Comparison of ENCODE assay signal across 13 cellular contexts in genomic region chr3:192422998-192423349, GRCh38.
DNase-seq lines count a peak whose midpoint lies in the region; ATAC-seq and TF ChIP-seq lines count a peak whose summit lies in the region.
"Had no signal": no experiment of that assay in that cellular context is flagged by ENCODE, and none has a peak within 500 bp of the region (broad histone marks: within the 10 kb centered on the region; RNA-seq: fewer than 3 reads in every experiment).

No MANE protein-coding gene starts in this region.

- 51 to 79% (median 73%) methylated on average over 2 of the region's 2 CpGs for WGBS in adrenal gland, 4 donors

- H3K9me3 Mint-ChIP-seq in mesothelial cell of epicardium, result no peaks in the 10 kb centered on the region

- no peaks in the 10 kb centered on the region for H3K4me1 ChIP-seq in adrenal gland (replicated peaks in 1 of 2)
- H3K4me1 ChIP-seq: sigmoid colon had no signal

- no peak overlapping the region for H3K27ac ChIP-seq in adrenal gland
- H3K27ac ChIP-seq: sigmoid colon had no signal

- H3K36me3 ChIP-seq in adrenal gland (replicated peaks in 1 of 2), result peaks cover 0 to 3% of the 10 kb centered on the region in 2 donors
- H3K36me3 ChIP-seq: sigmoid colon had no signal

- ATAC-seq in GM21786 (IDR thresholded peaks at IDR 0.05; ENCODE audit: unreplicated experiment) (no peak), HG03457 (IDR thresholded peaks at IDR 0.05; ENCODE audit: unreplicated experiment) (no peak)
- ATAC-seq: stimulated activated naive CD8-positive, alpha-beta T cell treated with anti-CD3 and anti-CD28 coated beads, Interleukin-15, amount 100 ng/mL, for 72 hours had no signal

- no peak for TF ChIP-seq POLR2A in adrenal gland (IDR thresholded peaks at IDR 0.05)

- H3K4me1 Mint-ChIP-seq in mesothelial cell of epicardium, result peaks cover 9% of the 10 kb centered on the region
- H3K4me1 Mint-ChIP-seq: stimulated activated naive CD8-positive, alpha-beta T cell treated with anti-CD3 and anti-CD28 coated beads, Interleukin-15, amount 100 ng/mL, for 72 hours had no signal

- H3K27ac Mint-ChIP-seq in mesothelial cell of epicardium, result no peak overlapping the region
- H3K27ac Mint-ChIP-seq: stimulated activated naive CD8-positive, alpha-beta T cell treated with anti-CD3 and anti-CD28 coated beads, Interleukin-15, amount 100 ng/mL, for 72 hours had no signal

- H3K4me3 ChIP-seq in adrenal gland, result no peak overlapping the region
- H3K4me3 ChIP-seq: sigmoid colon had no signal

- no peak overlapping the region for H3K4me3 Mint-ChIP-seq in mesothelial cell of epicardium
- H3K4me3 Mint-ChIP-seq: stimulated activated naive CD8-positive, alpha-beta T cell treated with anti-CD3 and anti-CD28 coated beads, Interleukin-15, amount 100 ng/mL, for 72 hours had no signal

- H3K9me3 ChIP-seq in adrenal gland (replicated peaks in 1 of 3), result no peaks in the 10 kb centered on the region
- H3K9me3 ChIP-seq: sigmoid colon had no signal

- H3K27me3 ChIP-seq in adrenal gland, result no peaks in the 10 kb centered on the region
- H3K27me3 ChIP-seq: sigmoid colon had no signal

- H3K27me3 Mint-ChIP-seq in mesothelial cell of epicardium (ENCODE audit: low read depth), result peaks cover 9% of the 10 kb centered on the region
- H3K27me3 Mint-ChIP-seq: stimulated activated naive CD8-positive, alpha-beta T cell treated with anti-CD3 and anti-CD28 coated beads, Interleukin-15, amount 100 ng/mL, for 72 hours had no signal

- DNase-seq in DMS153 treated with DMSO at 0.1 percent for 48 hours (lab: John Stamatoyannopoulos, UW; ENCODE audit: unreplicated experiment) (peak; percentile 3), DMS153 (lab: John Stamatoyannopoulos, UW) (no peak), NCI-H1436 treated with DMSO at 0.1 percent for 48 hours (lab: John Stamatoyannopoulos, UW) (peak; percentile 15), adrenal gland (no peak), mesothelial cell of epicardium (ENCODE audit: low spot score in 2 of 2, unreplicated experiment in 2 of 2) (no peak)
- DNase-seq in activated naive CD4-positive, alpha-beta T cell treated with anti-CD3 and anti-CD28 coated beads, Interleukin-2, amount 50 U/mL, for 16 hours, result no peak
- DNase-seq: 8988T; activated CD4-positive, alpha-beta T cell treated with anti-CD3 and anti-CD28 coated beads for 4 hours; NCI-H187; sigmoid colon; stimulated activated naive CD8-positive, alpha-beta T cell treated with anti-CD3 and anti-CD28 coated beads, Interleukin-15, amount 100 ng/mL, for 72 hours had no signal

- TF ChIP-seq CTCF in adrenal gland (IDR thresholded peaks at IDR 0.05), result peak in 5 of 6 experiments; percentile 11 to 59 (median 37)
- peak; percentile 48 for TF ChIP-seq CTCF in mesothelial cell of epicardium (IDR thresholded peaks at IDR 0.05; ENCODE audit: unreplicated experiment)

- intact Hi-C loops in adrenal gland (cut with DNase I), result no loop called here

- no peaks in the 10 kb centered on the region for H3K36me3 Mint-ChIP-seq in mesothelial cell of epicardium

Comparison
In these comparisons a context has a peak if more than half of its experiments do, and no peak if none do; other contexts are left out.
1. DNase-seq: peak in DMS153 treated with DMSO at 0.1 percent for 48 hours (single experiment) and NCI-H1436 treated with DMSO at 0.1 percent for 48 hours (single experiment); none in DMS153 (single experiment), adrenal gland (0 of 7), mesothelial cell of epicardium (0 of 2) and activated naive CD4-positive, alpha-beta T cell treated with anti-CD3 and anti-CD28 coated beads, Interleukin-2, amount 50 U/mL, for 16 hours (single experiment).